Comparison of ENCODE assay signal across 1 cellular context in genomic region chr4:47287735-47288134, GRCh38.
TF ChIP-seq lines count a peak whose summit lies in the region.

No MANE protein-coding gene starts in this region.

TF ChIP-seq in SK-N-SH treated with all-trans-retinoic acid at 6 μM for 48 hours, 23 proteins besides CTCF, POLR2A, EP300 and RAD21 (continued from another document):
- no peak for TF ChIP-seq TSHZ2 (CRISPR knock-in tag; IDR thresholded peaks at IDR 0.05)
